Comparison of ENCODE assay signal across 11 cellular contexts in genomic region chr3:42652251-42652610, GRCh38. TPM values are rescaled to one million over a fixed set of nuclear protein-coding genes. Genes with fewer than 3 reads are reported as not detected.
DNase-seq lines count a peak whose midpoint lies in the region; ATAC-seq and TF ChIP-seq lines count a peak whose summit lies in the region.
"Had no signal": no experiment of that assay in that cellular context is flagged by ENCODE, and none has a peak within 500 bp of the region (broad histone marks: within the 10 kb centered on the region; RNA-seq: fewer than 3 reads in every experiment).

No MANE protein-coding gene starts in this region.

- ATAC-seq in right cardiac atrium = no peak
- ATAC-seq in left cardiac atrium = no peak
- ATAC-seq in gastroesophageal sphincter = no peak
- ATAC-seq in aorta (ENCODE audit: low FRiP score) = no peak

- CTCF ChIA-PET in RWPE1 (lab: Yijun Ruan, JAX) = interaction anchor here (0.7 kb wide), 1 partner anchor 92 kb away, joined by 5 read pairs; no protein-coding TSS in a partner anchor

- H3K36me3 ChIP-seq in gastroesophageal sphincter (peaks cover 0 to 26% of the 10 kb centered on the region in 2 donors), aorta (ENCODE audit: control insufficient read depth in 1 of 2, insufficient read depth in 2 of 2, low read length in 1 of 2) (peaks cover 0 to 1% of the 10 kb centered on the region in 2 donors), testis (ENCODE audit: low read depth, missing control alignments) (no peaks in the 10 kb centered on the region)

- POLR2A ChIA-PET in RWPE1 (lab: Yijun Ruan, JAX; ENCODE audit: low non-redundant PET) = interaction anchor here (0.7 kb wide), 1 partner anchor 52 kb away, joined by 3 read pairs; the partner anchor contains the start of gene NKTR

- 36% methylated on average over 1 of the region's 1 CpG for WGBS in right cardiac atrium
- no CpG with 5 or more reads among the region's 1 CpG for whole genome bisulfite sequencing in gastroesophageal sphincter (ENCODE audit: low coverage in 1 of 2), 2 donors
- WGBS in aorta, 2 donors = 0 to 10% methylated on average over 1 of the region's 1 CpG
- WGBS in testis, 2 donors = 29 to 50% methylated on average over 1 of the region's 1 CpG

- no peaks in the 10 kb centered on the region for H3K9me3 ChIP-seq in right cardiac atrium (ENCODE audit: control insufficient read depth, low read length)
- H3K9me3 ChIP-seq in gastroesophageal sphincter = no peaks in the 10 kb centered on the region
- no peaks in the 10 kb centered on the region for H3K9me3 ChIP-seq in aorta (ENCODE audit: control insufficient read depth, low read length)
- H3K9me3 ChIP-seq in testis = no peaks in the 10 kb centered on the region

- no peak for TF ChIP-seq EP300 in gastroesophageal sphincter (IDR thresholded peaks at IDR 0.05)

- intact Hi-C loops in right cardiac atrium (cut with DNase I) = loop anchor here in 3 of 4 donors (10.0 kb wide), 2 partner anchors 47 to 93 kb away; partner anchors contain the start of gene NKTR (in 2 of the 3)
- intact Hi-C loops in left cardiac atrium (cut with DNase I) = no loop called here
- intact Hi-C loops in aorta (cut with DNase I) = loop anchor here in 1 of 2 donors (2.0 to 5.0 kb wide), 2 partner anchors 50 to 93 kb away; partner anchors contain the start of gene NKTR
- intact Hi-C loops in testis (cut with DNase I; ENCODE audit: low total_unique reads) = loop anchor here (10.0 kb wide), 1 partner anchor 57 kb away; the partner anchor contains the start of gene SS18L2

- H3K4me1 ChIP-seq in right cardiac atrium (ENCODE audit: control insufficient read depth, insufficient read depth, low read length) = peaks cover 18% of the 10 kb centered on the region
- peaks cover 7 to 74% (median 38%) of the 10 kb centered on the region in 3 donors for H3K4me1 ChIP-seq in gastroesophageal sphincter
- peaks cover 0 to 2% of the 10 kb centered on the region in 2 donors for H3K4me1 ChIP-seq in aorta (ENCODE audit: control insufficient read depth in 1 of 2, insufficient read depth in 2 of 2, low read length in 2 of 2)
- H3K4me1 ChIP-seq in testis = peaks cover 25% of the 10 kb centered on the region

- no peak for DNase-seq in right cardiac atrium
- no peak for DNase-seq in left cardiac atrium
- no peak for DNase-seq in RWPE1 (ENCODE audit: low spot score)
- no peak for DNase-seq in aorta
- no peak for DNase-seq in testis
- DNase-seq in NCI-H1436 treated with DMSO at 0.1 percent for 48 hours (lab: John Stamatoyannopoulos, UW) = no peak
- DNase-seq in NCI-H187 treated with DMSO at 0.1 percent for 48 hours (lab: John Stamatoyannopoulos, UW) = no peak

- TF ChIP-seq CTCF in RWPE1 (conservative IDR thresholded peaks at IDR 0.05; ENCODE audit: low read depth) (no peak), gastroesophageal sphincter (IDR thresholded peaks at IDR 0.05) (no peak), testis (IDR thresholded peaks at IDR 0.05) (no peak)

- H3K27me3 ChIP-seq in right cardiac atrium (ENCODE audit: control insufficient read depth, insufficient read depth) (no peaks in the 10 kb centered on the region), gastroesophageal sphincter (no peaks in the 10 kb centered on the region), aorta (ENCODE audit: control insufficient read depth in 1 of 2, insufficient read depth in 2 of 2, low read length in 1 of 2) (no peaks in the 10 kb centered on the region), testis (no peaks in the 10 kb centered on the region)

- no peak for TF ChIP-seq POLR2A in gastroesophageal sphincter (IDR thresholded peaks at IDR 0.05)
- TF ChIP-seq POLR2A in testis (IDR thresholded peaks at IDR 0.05) = no peak

- no peak overlapping the region for H3K4me3 ChIP-seq in right cardiac atrium (ENCODE audit: low read length)
- H3K4me3 ChIP-seq in gastroesophageal sphincter = peak overlapping the region in 1 of 2 donors; percentile 92
- no peak overlapping the region for H3K4me3 ChIP-seq in aorta (ENCODE audit: low read length in 2 of 2)
- no peak overlapping the region for H3K4me3 ChIP-seq in testis

- peak overlapping the region; percentile 44 for H3K27ac ChIP-seq in right cardiac atrium (ENCODE audit: low read length)
- H3K27ac ChIP-seq in RWPE1 = peak overlapping the region; percentile 86
- H3K27ac ChIP-seq in gastroesophageal sphincter = peak overlapping the region in 3 of 4 donors; percentile 93 to 97 (median 96)
- H3K27ac ChIP-seq in aorta (ENCODE audit: low read depth in 1 of 2, low read length in 2 of 2) = peak overlapping the region; percentile 14 to 94
- H3K27ac ChIP-seq in testis = peak overlapping the region in 1 of 2 donors; percentile 94

RNA-seq across cellular contexts. Expression of gene ZBTB47, which starts 1.3 kb away (rescaled TPM):
- total RNA-seq in right cardiac atrium (100 to 1,000 TPM; 100 to 141 (median 118) TPM), left cardiac atrium (100 to 1,000 TPM in 1 of 2 donors, 10 to 100 TPM in 1; 68.5 to 108 TPM), gastroesophageal sphincter (100 to 1,000 TPM in 3 of 4 donors, 10 to 100 TPM in 1; 86.8 to 152 (median 110) TPM), aorta (10 to 100 TPM; 72.4 to 82.0 TPM), testis (10 to 100 TPM; 16.7 to 22.8 TPM)
- polyA plus RNA-seq in right cardiac atrium (99.5 TPM), aorta (10 to 100 TPM; 42.3 to 77.1 TPM), testis (ENCODE audit: insufficient read depth, low read depth, low replicate concordance) (18.1 TPM)

RNA-seq across cellular contexts. Expression of gene KLHL40, which starts 33.1 kb away (rescaled TPM):
- 1 to 10 TPM in 1 of 4 donors, under 1 TPM in 3; 0.09 to 1.6 (median 0.40) TPM for total RNA-seq in right cardiac atrium
- polyA plus RNA-seq in right cardiac atrium = 0.29 TPM
- total RNA-seq in left cardiac atrium = under 1 TPM in 1 of 2 donors, not detected in 1; 0.86 TPM
- not detected for total RNA-seq in gastroesophageal sphincter
- total RNA-seq in aorta = not detected
- polyA plus RNA-seq in aorta = under 1 TPM in 1 of 2 donors, not detected in 1; 0.26 TPM
- 1 to 10 TPM in 1 of 2 donors, under 1 TPM in 1; 0.62 to 3.1 TPM for total RNA-seq in testis
- 3.2 TPM for polyA plus RNA-seq in testis (ENCODE audit: insufficient read depth, low read depth, low replicate concordance)
- total RNA-seq: activated CD8-positive, alpha-beta memory T cell treated with anti-CD3 and anti-CD28 coated beads for 36 hours; Daoy; HT1080 had no signal

RNA-seq across cellular contexts. Expression of gene HHATL, which starts 50.4 kb away (rescaled TPM):
- total RNA-seq in right cardiac atrium = 100 to 1,000 TPM; 480 to 768 (median 570) TPM
- 622 TPM for polyA plus RNA-seq in right cardiac atrium
- 100 to 1,000 TPM; 431 to 706 TPM for total RNA-seq in left cardiac atrium
- 1 to 10 TPM in 1 of 4 donors, under 1 TPM in 1, not detected in 2; 0.23 to 1.2 TPM for total RNA-seq in gastroesophageal sphincter
- not detected for total RNA-seq in aorta
- 1 to 10 TPM; 1.4 to 1.5 TPM for polyA plus RNA-seq in aorta
- total RNA-seq in testis = 1 to 10 TPM; 6.4 to 7.2 TPM
- 6.1 TPM for polyA plus RNA-seq in testis (ENCODE audit: insufficient read depth, low read depth, low replicate concordance)
- total RNA-seq: activated CD8-positive, alpha-beta memory T cell treated with anti-CD3 and anti-CD28 coated beads for 36 hours; Daoy; HT1080 had no signal

RNA-seq across cellular contexts. Expression of gene NKTR, which starts 51.7 kb away (rescaled TPM):
- total RNA-seq in right cardiac atrium = 10 to 100 TPM; 27.7 to 35.8 (median 29.5) TPM
- 22.6 TPM for polyA plus RNA-seq in right cardiac atrium
- 10 to 100 TPM; 26.5 to 35.9 TPM for total RNA-seq in left cardiac atrium
- 100 to 1,000 TPM in 1 of 4 donors, 10 to 100 TPM in 3; 17.9 to 134 (median 56.3) TPM for total RNA-seq in gastroesophageal sphincter
- 100 to 1,000 TPM in 1 of 2 donors, 10 to 100 TPM in 1; 98.5 to 163 TPM for total RNA-seq in aorta
- 10 to 100 TPM in 1 of 2 donors, 1 to 10 TPM in 1; 6.1 to 57.7 TPM for polyA plus RNA-seq in aorta
- 100 to 1,000 TPM; 175 to 203 TPM for total RNA-seq in testis
- 42.2 TPM for polyA plus RNA-seq in testis (ENCODE audit: insufficient read depth, low read depth, low replicate concordance)

Comparison
In these comparisons a context has a peak if more than half of its experiments do, and no peak if none do; other contexts are left out.
1. intact Hi-C loops: an anchor here in right cardiac atrium (10.0 kb wide) and testis (10.0 kb wide); none called in left cardiac atrium.
2. RNA of gene HHATL, which starts 50.4 kb away (total RNA-seq): 431 to 706 TPM in left cardiac atrium and 480 to 768 TPM in right cardiac atrium; 6.4 to 7.2 TPM in testis, not detected in aorta and 0.23 to 1.2 TPM in gastroesophageal sphincter; every median in the first group is over 10 times any median in the second.